In the genomic region with DNA sequence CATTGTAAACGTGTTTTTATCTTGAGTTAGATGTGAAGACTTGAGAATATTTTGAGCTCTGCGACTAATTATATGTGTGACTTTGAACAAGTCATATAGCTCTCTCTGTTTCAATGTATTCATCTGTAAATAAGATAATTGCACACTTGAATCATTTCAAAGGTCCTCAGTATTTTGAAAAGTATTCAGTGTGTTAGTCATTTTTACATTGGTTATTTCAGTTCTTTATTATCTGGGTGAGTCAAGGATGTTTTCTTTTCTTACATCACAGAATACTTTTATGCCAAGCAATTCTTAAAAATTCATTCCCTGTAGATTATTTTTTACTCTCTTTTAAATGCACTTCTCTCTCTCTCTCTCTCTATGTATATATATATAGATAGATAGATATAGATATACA, we compare ENCODE assay signal across 23 cellular contexts.
DNase-seq lines count a peak whose midpoint lies in the region; ATAC-seq and TF ChIP-seq lines count a peak whose summit lies in the region.
"Had no signal": no experiment of that assay in that cellular context is flagged by ENCODE, and none has a peak within 500 bp of the region (broad histone marks: within the 10 kb centered on the region; RNA-seq: fewer than 3 reads in every experiment).

No MANE protein-coding gene starts in this region.

- H3K36me3 ChIP-seq in mesenchymal stem cell (ENCODE audit: control insufficient read depth in 1 of 2, insufficient read depth in 2 of 2, low read depth in 1 of 2, low read length in 2 of 2) = no peaks in the 10 kb centered on the region
- H3K36me3 ChIP-seq: ovary had no signal

- H3K27ac Mint-ChIP-seq in chondrocyte (ENCODE audit: unreplicated experiment) = peak overlapping the region; percentile 75
- no peak overlapping the region for H3K27ac Mint-ChIP-seq in naive thymus-derived CD8-positive, alpha-beta T cell
- H3K27ac Mint-ChIP-seq: activated CD4-positive, alpha-beta memory T cell treated with anti-CD3 and anti-CD28 coated beads for 36 hours; stimulated activated naive CD8-positive, alpha-beta T cell treated with anti-CD3 and anti-CD28 coated beads, Interleukin-15, amount 100 ng/mL, for 72 hours; T-helper 1 cell treated with Interleukin-12 subunit alpha and Interleukin-12 subunit beta and Interleukin-4 antibody, amounts not matched to agents 30 μg/mL and 1 μg/mL, for 36 hours had no signal

- H3K27ac ChIP-seq in mesenchymal stem cell (ENCODE audit: low read length, poor library complexity, severe bottlenecking) = peak overlapping the region; percentile 64
- H3K27ac ChIP-seq: ovary, VCaP had no signal

- H2AFZ ChIP-seq in mesenchymal stem cell (ENCODE audit: low read depth, low read length) = no peak overlapping the region

- H3K27me3 ChIP-seq in mesenchymal stem cell (ENCODE audit: control insufficient read depth in 1 of 2, insufficient read depth in 1 of 2, low read length in 2 of 2) = no peaks in the 10 kb centered on the region
- H3K27me3 ChIP-seq: ovary had no signal

- no peak overlapping the region for H3K4me3 Mint-ChIP-seq in chondrocyte (ENCODE audit: unreplicated experiment)
- H3K4me3 Mint-ChIP-seq in naive thymus-derived CD8-positive, alpha-beta T cell = no peak overlapping the region
- H3K4me3 Mint-ChIP-seq: activated CD4-positive, alpha-beta memory T cell treated with anti-CD3 and anti-CD28 coated beads for 36 hours; stimulated activated naive CD8-positive, alpha-beta T cell treated with anti-CD3 and anti-CD28 coated beads, Interleukin-15, amount 100 ng/mL, for 72 hours; T-helper 1 cell treated with Interleukin-12 subunit alpha and Interleukin-12 subunit beta and Interleukin-4 antibody, amounts not matched to agents 30 μg/mL and 1 μg/mL, for 36 hours had no signal

- H2BK120ac ChIP-seq in mesenchymal stem cell (ENCODE audit: low read depth, low read length) = no peak overlapping the region

- no peaks in the 10 kb centered on the region for H3K79me1 ChIP-seq in mesenchymal stem cell (replicated peaks; ENCODE audit: low read length, poor library complexity, severe bottlenecking)

- POLR2A ChIA-PET in naive thymus-derived CD8-positive, alpha-beta T cell (lab: Charles Lee) = no interaction called here

- H3K36me3 Mint-ChIP-seq in chondrocyte (ENCODE audit: low read depth) = no peaks in the 10 kb centered on the region
- H3K36me3 Mint-ChIP-seq in naive thymus-derived CD8-positive, alpha-beta T cell = no peaks in the 10 kb centered on the region
- H3K36me3 Mint-ChIP-seq: activated CD4-positive, alpha-beta memory T cell treated with anti-CD3 and anti-CD28 coated beads for 36 hours had no signal

- no peak for TF ChIP-seq CTCF in chondrocyte (IDR thresholded peaks at IDR 0.05)

- no peak overlapping the region for H2AK5ac ChIP-seq in mesenchymal stem cell (ENCODE audit: low read length, severe bottlenecking)

- no peaks in the 10 kb centered on the region for H3K27me3 Mint-ChIP-seq in chondrocyte (ENCODE audit: low read depth)
- H3K27me3 Mint-ChIP-seq in naive thymus-derived CD8-positive, alpha-beta T cell = no peaks in the 10 kb centered on the region
- H3K27me3 Mint-ChIP-seq: activated CD4-positive, alpha-beta memory T cell treated with anti-CD3 and anti-CD28 coated beads for 36 hours; stimulated activated naive CD8-positive, alpha-beta T cell treated with anti-CD3 and anti-CD28 coated beads, Interleukin-15, amount 100 ng/mL, for 72 hours had no signal

- peaks cover 12% of the 10 kb centered on the region for H3K4me1 Mint-ChIP-seq in chondrocyte (ENCODE audit: low read depth)
- H3K4me1 Mint-ChIP-seq in naive thymus-derived CD8-positive, alpha-beta T cell = no peaks in the 10 kb centered on the region
- H3K4me1 Mint-ChIP-seq: stimulated activated naive CD8-positive, alpha-beta T cell treated with anti-CD3 and anti-CD28 coated beads, Interleukin-15, amount 100 ng/mL, for 72 hours had no signal

- H3K4ac ChIP-seq in mesenchymal stem cell (ENCODE audit: low read depth in 1 of 2, low read length in 2 of 2) = no peak overlapping the region

- no peak overlapping the region for H3K4me3 ChIP-seq in mesenchymal stem cell (ENCODE audit: insufficient read depth in 1 of 2, low read depth in 1 of 2, low read length in 2 of 2)
- H3K4me3 ChIP-seq: lung, ovary had no signal

- no peak overlapping the region for H3K18ac ChIP-seq in mesenchymal stem cell (ENCODE audit: low read depth in 1 of 2, low read length in 2 of 2)

- H3K4me2 ChIP-seq in mesenchymal stem cell (ENCODE audit: low read length, poor library complexity, severe bottlenecking) = no peak overlapping the region

- no peaks in the 10 kb centered on the region for H3K9me3 Mint-ChIP-seq in chondrocyte (ENCODE audit: low read depth)
- peaks cover 0 to 16% (median 0%) of the 10 kb centered on the region in 9 donors for H3K9me3 Mint-ChIP-seq in naive thymus-derived CD8-positive, alpha-beta T cell
- H3K9me3 Mint-ChIP-seq: T-helper 1 cell treated with Interleukin-12 subunit alpha and Interleukin-12 subunit beta and Interleukin-4 antibody, amounts not matched to agents 30 μg/mL and 1 μg/mL, for 36 hours had no signal

- H4K91ac ChIP-seq in mesenchymal stem cell (ENCODE audit: low read length) = no peak overlapping the region

- H2BK15ac ChIP-seq in mesenchymal stem cell (ENCODE audit: low read depth, poor library complexity, severe bottlenecking) = no peak overlapping the region

- ATAC-seq in HG02678 (IDR thresholded peaks at IDR 0.05; ENCODE audit: unreplicated experiment) (no peak), HG03196 (IDR thresholded peaks at IDR 0.05; ENCODE audit: unreplicated experiment) (no peak)
- ATAC-seq in naive thymus-derived CD8-positive, alpha-beta T cell = no peak
- ATAC-seq: sciatic nerve; stimulated activated naive CD8-positive, alpha-beta T cell treated with anti-CD3 and anti-CD28 coated beads, Interleukin-15, amount 100 ng/mL, for 72 hours had no signal

- WGBS in mesenchymal stem cell = no CpG with 5 or more reads among the region's 2 CpGs

- no peak overlapping the region for H2BK12ac ChIP-seq in mesenchymal stem cell (ENCODE audit: low read length in 2 of 2)

- no peak overlapping the region for H3K9ac ChIP-seq in mesenchymal stem cell (ENCODE audit: low read length)

- H3K14ac ChIP-seq in mesenchymal stem cell (ENCODE audit: low read length in 2 of 2) = no peak overlapping the region

- H3K9me3 ChIP-seq in mesenchymal stem cell (ENCODE audit: control insufficient read depth, low read length) = no peaks in the 10 kb centered on the region
- H3K9me3 ChIP-seq: ovary had no signal

- DNase-seq in AG20443 (ENCODE audit: low spot score) = peak; percentile 27
- peak; percentile 72 for DNase-seq in NCI-H1105 treated with DMSO at 0.1 percent for 48 hours (lab: John Stamatoyannopoulos, UW)
- no peak for DNase-seq in chondrocyte (ENCODE audit: low spot score)
- DNase-seq in mesenchymal stem cell = no peak
- no peak for DNase-seq in naive thymus-derived CD8-positive, alpha-beta T cell
- DNase-seq: activated CD4-positive, alpha-beta memory T cell treated with anti-CD3 and anti-CD28 coated beads for 36 hours; activated naive CD4-positive, alpha-beta T cell treated with Interleukin-2 at 50 U/mL for 16 hours; dermis blood vessel endothelial cell; erythroblast; head of caudate nucleus; MV-4-11; NCI-H2029 treated with DMSO at 0.1 percent for 48 hours; NCI-H510A; ovary; SIG-M5; stimulated activated CD4-positive, alpha-beta T cell treated with anti-CD3 and anti-CD28 coated beads, Interleukin-1b, Interleukin-23, amount 100 ng/mL, for 48 hours; stimulated activated naive CD8-positive, alpha-beta T cell treated with anti-CD3 and anti-CD28 coated beads, Interleukin-15, amount 100 ng/mL, for 72 hours had no signal

- no peaks in the 10 kb centered on the region for H3K4me1 ChIP-seq in mesenchymal stem cell (ENCODE audit: control insufficient read depth, insufficient read depth, low read depth, low read length)

- H2BK5ac ChIP-seq in mesenchymal stem cell (ENCODE audit: low read depth, low read length, poor library complexity, severe bottlenecking) = no peak overlapping the region

- no peak overlapping the region for H4K8ac ChIP-seq in mesenchymal stem cell (ENCODE audit: low read length)

- no peak overlapping the region for H3K23ac ChIP-seq in mesenchymal stem cell (ENCODE audit: low read length in 2 of 2)

Comparison
In these comparisons a context has a peak if more than half of its experiments do, and no peak if none do; other contexts are left out.
1. DNase-seq: peak in AG20443 (single experiment) and NCI-H1105 treated with DMSO at 0.1 percent for 48 hours (single experiment); none in chondrocyte (single experiment), mesenchymal stem cell (single experiment) and naive thymus-derived CD8-positive, alpha-beta T cell (0 of 10).